12 cellular contexts compared by ENCODE assay signal in the genomic region with DNA sequence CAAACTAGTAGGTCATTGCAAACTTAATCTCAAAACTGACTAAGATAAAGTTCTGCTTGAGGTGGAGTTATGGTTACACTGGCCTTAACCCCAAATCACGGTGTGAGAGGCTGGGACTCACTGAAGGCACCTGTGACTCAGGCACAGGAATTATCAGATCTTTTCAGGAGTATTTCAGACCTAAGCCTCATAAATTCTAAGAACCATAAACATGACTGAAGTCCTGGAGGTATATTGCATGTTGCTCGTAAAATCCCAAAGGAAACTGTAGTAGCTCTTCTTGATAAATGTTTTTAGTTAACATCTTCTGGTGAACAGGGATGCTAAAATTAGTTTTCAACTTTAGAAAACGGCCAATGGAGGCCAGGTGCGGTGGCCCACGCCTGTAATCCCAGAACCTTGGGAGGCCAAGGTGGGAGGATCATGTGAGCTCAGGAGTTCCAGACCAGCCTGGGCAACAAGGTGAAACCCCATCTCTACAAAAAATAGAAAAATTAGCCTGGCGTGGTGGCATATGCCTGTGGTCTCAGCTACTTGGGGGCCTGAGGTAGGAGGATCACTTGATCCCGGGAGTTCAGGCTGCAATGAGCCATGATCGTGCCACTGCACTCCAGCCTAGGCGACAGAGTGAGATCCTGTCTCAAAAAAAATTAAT.
"Had no signal": no experiment of that assay in that cellular context is flagged by ENCODE, and none has a peak within 500 bp of the region (broad histone marks: within the 10 kb centered on the region; RNA-seq: fewer than 3 reads in every experiment).

No MANE protein-coding gene starts in this region.

- H3K4me3 ChIP-seq: esophagus squamous epithelium, psoas muscle, upper lobe of left lung, uterus had no signal

- H3K36me3 ChIP-seq: esophagus squamous epithelium, neutrophil, upper lobe of left lung, uterus had no signal

- H3K27me3 ChIP-seq: esophagus squamous epithelium, foreskin keratinocyte, neutrophil, upper lobe of left lung, uterus had no signal

- H3K4me1 ChIP-seq: foreskin keratinocyte, psoas muscle, uterus had no signal

- H3K9me3 ChIP-seq: esophagus squamous epithelium, neutrophil, psoas muscle, upper lobe of left lung, uterus had no signal

- DNase-seq: dermis blood vessel endothelial cell; esophagus squamous epithelium; foreskin keratinocyte; kidney; left cardiac atrium; naive thymus-derived CD8-positive, alpha-beta T cell; psoas muscle; stimulated activated CD4-positive, alpha-beta T cell treated with anti-CD3 and anti-CD28 coated beads, Interleukin-2, amount 100 ng/mL, for 24 hours; stimulated activated naive CD4-positive, alpha-beta T cell treated with Interleukin-2 at 50 U/mL for 16 hours; upper lobe of left lung; uterus had no signal

- H3K27ac ChIP-seq: esophagus squamous epithelium, foreskin keratinocyte, neutrophil, psoas muscle, uterus had no signal
